ENCODE assay signal across 7 cellular contexts in the genomic region with DNA sequence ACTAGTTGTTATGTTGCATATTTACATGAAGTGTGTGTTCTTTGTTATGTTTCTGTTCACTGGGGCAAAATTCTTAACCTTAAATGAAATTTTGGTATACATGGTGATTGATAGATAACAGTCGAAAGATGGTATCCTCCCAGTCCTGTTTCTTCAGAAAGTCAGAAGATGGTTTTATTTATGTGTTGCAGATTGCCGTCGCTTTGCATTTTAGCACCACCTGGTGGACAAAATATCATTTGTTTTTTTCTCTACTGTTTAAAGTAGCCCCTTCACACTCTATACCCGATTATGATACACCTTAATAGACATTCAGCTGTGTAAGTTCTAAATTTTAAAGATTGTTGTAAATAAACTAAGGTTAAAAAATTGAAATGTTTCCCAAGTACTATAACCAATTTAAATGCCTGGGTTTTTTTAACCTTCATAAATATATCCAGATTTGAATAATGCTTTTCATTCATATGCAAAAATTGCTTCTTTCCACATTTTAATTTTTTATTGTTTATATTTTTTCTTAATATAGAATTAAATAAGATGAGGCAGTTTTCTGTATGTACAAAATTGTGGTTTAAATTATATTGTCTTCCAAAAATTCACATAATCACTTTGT.
A peak's percentile ranks its signal among the peaks of the same experiment; 100 is the strongest.
DNase-seq lines count a peak whose midpoint lies in the region; ATAC-seq lines count a peak whose summit lies in the region.

No MANE protein-coding gene starts in this region.

- no peaks in the 10 kb centered on the region for H3K9me3 Mint-ChIP-seq in activated naive CD4-positive, alpha-beta T cell treated with anti-CD3 and anti-CD28 coated beads, Interleukin-2, amount 50 U/mL, for 72 hours

- H3K27ac Mint-ChIP-seq in activated naive CD4-positive, alpha-beta T cell treated with anti-CD3 and anti-CD28 coated beads, Interleukin-2, amount 50 U/mL, for 72 hours, result no peak overlapping the region

- no peaks in the 10 kb centered on the region for H3K36me3 Mint-ChIP-seq in activated naive CD4-positive, alpha-beta T cell treated with anti-CD3 and anti-CD28 coated beads, Interleukin-2, amount 50 U/mL, for 72 hours

- intact Hi-C loops in left cardiac atrium (cut with DNase I), result loop anchor here in 1 of 2 donors (10.0 kb wide), 1 partner anchor 1244 kb away; no protein-coding TSS in a partner anchor
- intact Hi-C loops in sciatic nerve (cut with DNase I), result no loop called here

- DNase-seq in EL (peak; percentile 72), NCI-H446 (lab: John Stamatoyannopoulos, UW) (peak; percentile 22 to 78), left cardiac atrium (no peak), sciatic nerve (ENCODE audit: low spot score) (no peak)
- peak in 1 of 2 donors; percentile 15 for DNase-seq in activated naive CD4-positive, alpha-beta T cell treated with anti-CD3 and anti-CD28 coated beads, Interleukin-2, amount 50 U/mL, for 72 hours (ENCODE audit: low spot score in 2 of 2)

- ATAC-seq in GM19397 (IDR thresholded peaks at IDR 0.05; ENCODE audit: unreplicated experiment) (peak; percentile 86), HG03354 (IDR thresholded peaks at IDR 0.05; ENCODE audit: poor library complexity, severe bottlenecking, unreplicated experiment) (peak; percentile 93), left cardiac atrium (peak; percentile 37 to 53), sciatic nerve (peak; percentile 73)
- peak; percentile 59 to 69 for ATAC-seq in activated naive CD4-positive, alpha-beta T cell treated with anti-CD3 and anti-CD28 coated beads, Interleukin-2, amount 50 U/mL, for 72 hours

Comparison
In these comparisons a context has a peak if more than half of its experiments do, and no peak if none do; other contexts are left out.
1. DNase-seq: peak in EL (single experiment) and NCI-H446 (2 of 2); none in left cardiac atrium (single experiment) and sciatic nerve (single experiment).
2. Peak in every context shown above with its lines, with median percentiles within 50 percentile points of each other: ATAC-seq.